ENCODE assay signal across 8 cellular contexts in the genomic region with DNA sequence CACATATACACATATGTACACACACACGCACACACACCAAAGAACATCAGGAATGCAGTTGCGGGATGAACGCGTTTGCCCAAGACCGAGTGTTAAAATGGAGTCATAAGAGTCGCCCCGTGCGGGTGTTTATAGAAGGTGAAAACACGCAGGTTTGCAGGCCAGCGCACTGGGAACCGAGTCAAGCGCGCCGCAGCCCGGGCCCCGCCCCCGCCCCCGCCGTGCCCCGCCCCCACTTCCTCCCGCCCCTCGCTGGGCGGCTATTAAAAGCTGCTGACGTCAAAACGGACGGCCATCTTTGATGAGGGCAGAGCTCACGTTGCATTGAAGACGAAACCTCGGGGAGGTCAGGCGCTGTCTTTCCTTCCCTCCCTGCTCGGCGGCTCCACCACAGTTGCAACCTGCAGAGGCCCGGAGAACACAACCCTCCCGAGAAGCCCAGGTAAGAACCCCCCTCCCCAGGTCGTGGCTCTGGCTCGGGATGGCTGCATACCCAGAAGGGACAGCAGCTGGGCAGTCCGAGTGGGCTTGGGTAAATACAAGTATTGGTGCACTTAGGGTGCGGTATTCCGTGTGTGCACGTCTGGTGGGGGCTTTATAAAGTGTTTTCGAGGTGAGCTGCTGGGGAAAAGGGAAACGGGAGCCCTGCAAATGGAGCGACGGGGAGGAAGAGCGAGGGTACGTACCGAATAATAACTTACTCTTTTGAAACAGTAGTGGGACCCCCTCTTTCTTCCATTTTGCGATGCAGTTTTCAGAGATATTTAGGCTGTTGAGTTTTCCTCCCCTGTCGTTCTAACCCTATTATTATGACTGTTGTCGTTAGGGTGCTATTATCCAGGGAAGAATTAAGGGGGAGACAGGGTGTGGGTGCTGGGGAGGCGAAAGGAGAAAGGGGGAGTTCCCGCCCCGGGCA. TPM values are rescaled to one million over a fixed set of nuclear protein-coding genes. Genes with fewer than 3 reads are reported as not detected.
DNase-seq lines count a peak whose midpoint lies in the region; ATAC-seq and TF ChIP-seq lines count a peak whose summit lies in the region.

TSS of gene SNAP25 (plus strand) at position 295 of the 916 bp plus-strand sequence. CDS start 56,662 bp downstream, outside the sequence.

- H3K9me3 ChIP-seq in A673 (ENCODE audit: low read depth, low read length, poor library complexity, severe bottlenecking), result no peaks in the 10 kb centered on the region
- no peaks in the 10 kb centered on the region for H3K9me3 ChIP-seq in upper lobe of left lung

- no peaks in the 10 kb centered on the region for H3K36me3 Mint-ChIP-seq in activated T-helper 1 cell treated with anti-CD3 and anti-CD28 coated beads, Interleukin-12 subunit alpha, Interleukin-12 subunit beta, Interleukin-2, Interleukin-4 antibody, amounts not matched to agents 30 ng/mL and 10 ng/mL and 1 ng/mL, durations not matched to agents 14 hours and 24 hours and 36 hours (ENCODE audit: low read depth)
- no peaks in the 10 kb centered on the region for H3K36me3 Mint-ChIP-seq in natural killer cell treated with Interleukin-12 subunit alpha and Interleukin-12 subunit beta and Interleukin-15 and Interleukin-18, amount 100 ng/mL, for 72 hours

- no TSS peak for BruUV-seq in A673 (replicated peaks; lab: Mats Ljungman, UMichigan)

- H3K27ac ChIP-seq in A673 (ENCODE audit: low read depth, low read length, poor library complexity, severe bottlenecking) (peak within 1 kb of the TSS; percentile 64), upper lobe of left lung (peak within 1 kb of the TSS in 2 of 4 donors; percentile 51 to 70)

- TF ChIP-seq CTCF in A673 (conservative IDR thresholded peaks at IDR 0.05; ENCODE audit: low read depth, low read length), result no peak
- no peak for TF ChIP-seq CTCF in fibroblast of the aortic adventitia (IDR thresholded peaks at IDR 0.05; ENCODE audit: insufficient read depth, low read length)
- no peak for TF ChIP-seq CTCF in upper lobe of left lung (IDR thresholded peaks at IDR 0.05)

- H3K36me3 ChIP-seq in A673 (ENCODE audit: insufficient read depth, low read length, poor library complexity, severe bottlenecking), result no peaks in the 10 kb centered on the region
- H3K36me3 ChIP-seq in upper lobe of left lung, result no peaks in the 10 kb centered on the region

- peak within 1 kb of the TSS; percentile 72 for H3K4me3 Mint-ChIP-seq in activated T-helper 1 cell treated with anti-CD3 and anti-CD28 coated beads, Interleukin-12 subunit alpha, Interleukin-12 subunit beta, Interleukin-2, Interleukin-4 antibody, amounts not matched to agents 30 ng/mL and 10 ng/mL and 1 ng/mL, durations not matched to agents 14 hours and 24 hours and 36 hours
- H3K4me3 Mint-ChIP-seq in natural killer cell treated with Interleukin-12 subunit alpha and Interleukin-12 subunit beta and Interleukin-15 and Interleukin-18, amount 100 ng/mL, for 72 hours, result peak within 1 kb of the TSS; percentile 84

- no peak for TF ChIP-seq EP300 in upper lobe of left lung (IDR thresholded peaks at IDR 0.05)

- POLR2A ChIA-PET in A673 (lab: Charles Lee; ENCODE audit: low non-redundant PET), result interaction anchor here (0.6 kb wide), 3 partner anchors 128 to 1229 kb away, joined by 3 to 6 read pairs (median 6); no protein-coding TSS in a partner anchor

- WGBS in upper lobe of left lung, 2 donors, result 1 to 2% methylated on average over 34 to 52 of the region's 53 CpGs

- peak; percentile 55 to 65 for ATAC-seq in natural killer cell treated with Interleukin-12 subunit alpha and Interleukin-12 subunit beta and Interleukin-15 and Interleukin-18, amount 100 ng/mL, for 72 hours
- ATAC-seq in upper lobe of left lung (ENCODE audit: low FRiP score in 2 of 2) (peak; percentile 41 to 65), GM18873 (IDR thresholded peaks at IDR 0.05; ENCODE audit: low FRiP score, unreplicated experiment) (no peak)

- CTCF ChIA-PET in A673 (lab: Charles Lee), result interaction anchor here (0.6 kb wide), 4 partner anchors 124 to 1467 kb away, joined by 3 to 5 read pairs (median 3); no protein-coding TSS in a partner anchor

- H3K4me3 ChIP-seq in A673 (ENCODE audit: low read depth, low read length, poor library complexity, severe bottlenecking) (peak within 1 kb of the TSS; percentile 70), fibroblast of the aortic adventitia (ENCODE audit: low read depth, low read length) (peak within 1 kb of the TSS; percentile 40), upper lobe of left lung (peak within 1 kb of the TSS in 3 of 4 donors; percentile 22 to 32 (median 28))

- H3K4me1 Mint-ChIP-seq in activated T-helper 1 cell treated with anti-CD3 and anti-CD28 coated beads, Interleukin-12 subunit alpha, Interleukin-12 subunit beta, Interleukin-2, Interleukin-4 antibody, amounts not matched to agents 30 ng/mL and 10 ng/mL and 1 ng/mL, durations not matched to agents 14 hours and 24 hours and 36 hours (ENCODE audit: low read depth), result peaks cover 12% of the 10 kb centered on the region
- H3K4me1 Mint-ChIP-seq in natural killer cell treated with Interleukin-12 subunit alpha and Interleukin-12 subunit beta and Interleukin-15 and Interleukin-18, amount 100 ng/mL, for 72 hours (ENCODE audit: low read depth in 2 of 2), result peaks cover 15 to 17% of the 10 kb centered on the region in 2 donors

- H3K27ac Mint-ChIP-seq in activated T-helper 1 cell treated with anti-CD3 and anti-CD28 coated beads, Interleukin-12 subunit alpha, Interleukin-12 subunit beta, Interleukin-2, Interleukin-4 antibody, amounts not matched to agents 30 ng/mL and 10 ng/mL and 1 ng/mL, durations not matched to agents 14 hours and 24 hours and 36 hours, result peak within 1 kb of the TSS; percentile 98
- peak within 1 kb of the TSS; percentile 70 to 73 for H3K27ac Mint-ChIP-seq in natural killer cell treated with Interleukin-12 subunit alpha and Interleukin-12 subunit beta and Interleukin-15 and Interleukin-18, amount 100 ng/mL, for 72 hours

- DNase-seq in A673 (ENCODE audit: low spot score), result peak; percentile 94
- DNase-seq in HCEC 1CT, result peak; percentile 58
- DNase-seq in NCI-H526 (lab: John Stamatoyannopoulos, UW), result peak; percentile 93 to 98
- DNase-seq in activated T-helper 1 cell treated with anti-CD3 and anti-CD28 coated beads, Interleukin-12 subunit alpha, Interleukin-12 subunit beta, Interleukin-2, Interleukin-4 antibody, amounts not matched to agents 30 ng/mL and 10 ng/mL and 1 ng/mL, durations not matched to agents 14 hours and 24 hours and 36 hours (ENCODE audit: low spot score), result peak; percentile 24
- peak; percentile 57 for DNase-seq in fibroblast of the aortic adventitia (ENCODE audit: low read depth)
- DNase-seq in natural killer cell treated with Interleukin-12 subunit alpha and Interleukin-12 subunit beta and Interleukin-15 and Interleukin-18, amount 100 ng/mL, for 72 hours (ENCODE audit: low spot score), result no peak
- DNase-seq in upper lobe of left lung, result peak in 1 of 2 donors; percentile 75

- peaks cover 4% of the 10 kb centered on the region for H3K9me3 Mint-ChIP-seq in activated T-helper 1 cell treated with anti-CD3 and anti-CD28 coated beads, Interleukin-12 subunit alpha, Interleukin-12 subunit beta, Interleukin-2, Interleukin-4 antibody, amounts not matched to agents 30 ng/mL and 10 ng/mL and 1 ng/mL, durations not matched to agents 14 hours and 24 hours and 36 hours
- H3K9me3 Mint-ChIP-seq in natural killer cell treated with Interleukin-12 subunit alpha and Interleukin-12 subunit beta and Interleukin-15 and Interleukin-18, amount 100 ng/mL, for 72 hours, result no peaks in the 10 kb centered on the region

- H3K27me3 ChIP-seq in A673 (replicated peaks; ENCODE audit: insufficient read depth, low read depth, low read length, poor library complexity) (peaks cover 18% of the 10 kb centered on the region), upper lobe of left lung (peaks cover 0 to 20% (median 10%) of the 10 kb centered on the region in 4 donors)

- peaks cover 16% of the 10 kb centered on the region for H3K4me1 ChIP-seq in A673 (ENCODE audit: insufficient read depth, low read length, poor library complexity, severe bottlenecking)
- peaks cover 6 to 26% (median 7%) of the 10 kb centered on the region in 4 donors for H3K4me1 ChIP-seq in upper lobe of left lung

- intact Hi-C loops in A673 (cut with micrococcal nuclease; ENCODE audit: unreplicated experiment), result loop anchor here (2.0 to 5.0 kb wide), 2 partner anchors 134 to 241 kb away; no protein-coding TSS in a partner anchor
- intact Hi-C loops in activated T-helper 1 cell treated with anti-CD3 and anti-CD28 coated beads, Interleukin-12 subunit alpha, Interleukin-12 subunit beta, Interleukin-2, Interleukin-4 antibody, amounts not matched to agents 30 ng/mL and 10 ng/mL and 1 ng/mL, durations not matched to agents 14 hours and 24 hours and 36 hours (cut with micrococcal nuclease), result loop anchor here (2.0 to 5.0 kb wide), 4 partner anchors 101 to 294 kb away; partner anchors contain the start of genes MKKS and SLX4IP

- no peak for TF ChIP-seq POLR2A in upper lobe of left lung (IDR thresholded peaks at IDR 0.05)

- peaks cover 19% of the 10 kb centered on the region for H3K27me3 Mint-ChIP-seq in activated T-helper 1 cell treated with anti-CD3 and anti-CD28 coated beads, Interleukin-12 subunit alpha, Interleukin-12 subunit beta, Interleukin-2, Interleukin-4 antibody, amounts not matched to agents 30 ng/mL and 10 ng/mL and 1 ng/mL, durations not matched to agents 14 hours and 24 hours and 36 hours (ENCODE audit: insufficient read depth)
- peaks cover 38 to 61% of the 10 kb centered on the region in 2 donors for H3K27me3 Mint-ChIP-seq in natural killer cell treated with Interleukin-12 subunit alpha and Interleukin-12 subunit beta and Interleukin-15 and Interleukin-18, amount 100 ng/mL, for 72 hours

RNA-seq across cellular contexts. Expression of gene SNAP25, which starts in this region (rescaled TPM):
- total RNA-seq in A673 (2021) (5.0 and 5.8 TPM in 2 replicates), fibroblast of the aortic adventitia (ENCODE audit: low replicate concordance) (0.65 and 3.1 TPM in 2 replicates), upper lobe of left lung (1 to 10 TPM in 2 of 6 donors, under 1 TPM in 1, not detected in 3; 0.79 to 2.2 (median 1.8) TPM)
- total RNA-seq in activated T-helper 1 cell treated with anti-CD3 and anti-CD28 coated beads, Interleukin-12 subunit alpha, Interleukin-12 subunit beta, Interleukin-2, Interleukin-4 antibody, amounts not matched to agents 30 ng/mL and 10 ng/mL and 1 ng/mL, durations not matched to agents 14 hours and 24 hours and 36 hours, result 3.7 and 3.9 TPM in 2 replicates
- total RNA-seq in natural killer cell treated with Interleukin-12 subunit alpha and Interleukin-12 subunit beta and Interleukin-15 and Interleukin-18, amount 100 ng/mL, for 72 hours, result under 1 TPM in 1 of 2 donors, not detected in 1; 0.76 TPM

Comparison
In these comparisons a context has a peak if more than half of its experiments do, and no peak if none do; other contexts are left out.
1. Peak in ATAC-seq in natural killer cell treated with Interleukin-12 subunit alpha and Interleukin-12 subunit beta and Interleukin-15 and Interleukin-18, amount 100 ng/mL, for 72 hours; RNA of the gene not detected or under 1 TPM.